ENCODE assay signal across 1 cellular context in the genomic region with DNA sequence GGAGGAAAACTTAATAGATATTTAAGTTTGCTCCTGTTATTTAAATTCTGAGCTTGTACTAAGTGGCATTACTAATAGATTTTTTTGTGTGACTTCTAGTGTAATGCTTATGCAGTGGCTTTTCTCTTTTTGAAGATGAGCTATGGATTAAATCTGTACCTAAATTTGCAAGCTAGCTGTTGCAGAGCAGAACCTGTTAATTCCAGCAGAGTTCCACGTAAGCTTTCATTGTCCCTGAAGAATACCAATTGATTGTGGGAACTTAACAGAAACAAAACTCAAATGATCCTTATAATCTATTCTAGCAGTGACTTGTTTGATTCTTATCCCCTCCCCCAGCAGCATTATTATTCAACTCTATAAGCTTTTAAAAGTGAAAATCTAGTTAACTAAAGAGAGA.
TF ChIP-seq lines count a peak whose summit lies in the region.

No MANE protein-coding gene starts in this region.

TF ChIP-seq in GM23338, 12 proteins besides CTCF, POLR2A, EP300 and RAD21:
- TF ChIP-seq CREB1 (CRISPR knock-in tag; IDR thresholded peaks at IDR 0.05; ENCODE audit: low read depth) (peak; percentile 43; the same call in 1 of the 2 replicates), NANOG (IDR thresholded peaks at IDR 0.05; ENCODE audit: borderline replicate concordance) (peak; percentile 64; the same call in 1 of the 2 replicates)
- TF ChIP-seq, protein P1, sequence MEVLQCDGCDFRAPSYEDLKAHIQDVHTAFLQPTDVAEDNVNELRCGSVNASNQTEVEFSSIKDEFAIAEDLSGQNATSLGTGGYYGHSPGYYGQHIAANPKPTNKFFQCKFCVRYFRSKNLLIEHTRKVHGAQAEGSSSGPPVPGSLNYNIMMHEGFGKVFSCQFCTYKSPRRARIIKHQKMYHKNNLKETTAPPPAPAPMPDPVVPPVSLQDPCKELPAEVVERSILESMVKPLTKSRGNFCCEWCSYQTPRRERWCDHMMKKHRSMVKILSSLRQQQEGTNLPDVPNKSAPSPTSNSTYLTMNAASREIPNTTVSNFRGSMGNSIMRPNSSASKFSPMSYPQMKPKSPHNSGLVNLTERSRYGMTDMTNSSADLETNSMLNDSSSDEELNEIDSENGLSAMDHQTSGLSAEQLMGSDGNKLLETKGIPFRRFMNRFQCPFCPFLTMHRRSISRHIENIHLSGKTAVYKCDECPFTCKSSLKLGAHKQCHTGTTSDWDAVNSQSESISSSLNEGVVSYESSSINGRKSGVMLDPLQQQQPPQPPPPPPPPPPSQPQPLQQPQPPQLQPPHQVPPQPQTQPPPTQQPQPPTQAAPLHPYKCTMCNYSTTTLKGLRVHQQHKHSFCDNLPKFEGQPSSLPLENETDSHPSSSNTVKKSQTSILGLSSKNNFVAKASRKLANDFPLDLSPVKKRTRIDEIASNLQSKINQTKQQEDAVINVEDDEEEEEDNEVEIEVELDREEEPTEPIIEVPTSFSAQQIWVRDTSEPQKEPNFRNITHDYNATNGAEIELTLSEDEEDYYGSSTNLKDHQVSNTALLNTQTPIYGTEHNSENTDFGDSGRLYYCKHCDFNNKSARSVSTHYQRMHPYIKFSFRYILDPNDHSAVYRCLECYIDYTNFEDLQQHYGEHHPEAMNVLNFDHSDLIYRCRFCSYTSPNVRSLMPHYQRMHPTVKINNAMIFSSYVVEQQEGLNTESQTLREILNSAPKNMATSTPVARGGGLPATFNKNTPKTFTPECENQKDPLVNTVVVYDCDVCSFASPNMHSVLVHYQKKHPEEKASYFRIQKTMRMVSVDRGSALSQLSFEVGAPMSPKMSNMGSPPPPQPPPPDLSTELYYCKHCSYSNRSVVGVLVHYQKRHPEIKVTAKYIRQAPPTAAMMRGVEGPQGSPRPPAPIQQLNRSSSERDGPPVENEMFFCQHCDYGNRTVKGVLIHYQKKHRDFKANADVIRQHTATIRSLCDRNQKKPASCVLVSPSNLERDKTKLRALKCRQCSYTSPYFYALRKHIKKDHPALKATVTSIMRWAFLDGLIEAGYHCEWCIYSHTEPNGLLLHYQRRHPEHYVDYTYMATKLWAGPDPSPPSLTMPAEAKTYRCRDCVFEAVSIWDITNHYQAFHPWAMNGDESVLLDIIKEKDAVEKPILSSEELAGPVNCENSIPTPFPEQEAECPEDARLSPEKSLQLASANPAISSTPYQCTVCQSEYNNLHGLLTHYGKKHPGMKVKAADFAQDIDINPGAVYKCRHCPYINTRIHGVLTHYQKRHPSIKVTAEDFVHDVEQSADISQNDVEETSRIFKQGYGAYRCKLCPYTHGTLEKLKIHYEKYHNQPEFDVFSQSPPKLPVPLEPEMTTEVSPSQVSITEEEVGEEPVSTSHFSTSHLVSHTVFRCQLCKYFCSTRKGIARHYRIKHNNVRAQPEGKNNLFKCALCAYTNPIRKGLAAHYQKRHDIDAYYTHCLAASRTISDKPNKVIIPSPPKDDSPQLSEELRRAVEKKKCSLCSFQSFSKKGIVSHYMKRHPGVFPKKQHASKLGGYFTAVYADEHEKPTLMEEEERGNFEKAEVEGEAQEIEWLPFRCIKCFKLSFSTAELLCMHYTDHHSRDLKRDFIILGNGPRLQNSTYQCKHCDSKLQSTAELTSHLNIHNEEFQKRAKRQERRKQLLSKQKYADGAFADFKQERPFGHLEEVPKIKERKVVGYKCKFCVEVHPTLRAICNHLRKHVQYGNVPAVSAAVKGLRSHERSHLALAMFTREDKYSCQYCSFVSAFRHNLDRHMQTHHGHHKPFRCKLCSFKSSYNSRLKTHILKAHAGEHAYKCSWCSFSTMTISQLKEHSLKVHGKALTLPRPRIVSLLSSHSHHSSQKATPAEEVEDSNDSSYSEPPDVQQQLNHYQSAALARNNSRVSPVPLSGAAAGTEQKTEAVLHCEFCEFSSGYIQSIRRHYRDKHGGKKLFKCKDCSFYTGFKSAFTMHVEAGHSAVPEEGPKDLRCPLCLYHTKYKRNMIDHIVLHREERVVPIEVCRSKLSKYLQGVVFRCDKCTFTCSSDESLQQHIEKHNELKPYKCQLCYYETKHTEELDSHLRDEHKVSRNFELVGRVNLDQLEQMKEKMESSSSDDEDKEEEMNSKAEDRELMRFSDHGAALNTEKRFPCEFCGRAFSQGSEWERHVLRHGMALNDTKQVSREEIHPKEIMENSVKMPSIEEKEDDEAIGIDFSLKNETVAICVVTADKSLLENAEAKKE (CRISPR knock-in tag; IDR thresholded peaks at IDR 0.05), result no peak
